ENCODE assay signal across 30 cellular contexts in the genomic region with DNA sequence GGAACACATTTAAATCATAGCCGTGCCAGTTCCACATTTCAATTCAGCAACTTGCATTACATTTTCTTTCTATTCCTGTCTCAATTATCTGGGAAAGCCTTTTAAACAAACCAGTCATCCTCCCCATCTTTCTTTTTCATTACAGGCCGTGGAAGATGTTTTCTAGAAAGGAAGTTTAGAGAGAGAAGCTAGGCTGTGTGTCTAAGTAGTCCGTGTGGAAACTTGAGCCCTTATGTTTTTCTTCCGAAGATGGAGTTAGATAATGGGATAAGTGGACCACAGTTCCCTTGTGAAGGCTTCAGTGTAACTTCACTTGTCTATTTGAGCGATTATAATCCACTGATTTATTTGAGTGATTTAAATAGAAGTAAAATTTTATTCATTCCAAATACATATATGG. TPM values are rescaled to one million over a fixed set of nuclear protein-coding genes. Genes with fewer than 3 reads are reported as not detected.
"Had no signal": no experiment of that assay in that cellular context is flagged by ENCODE, and none has a peak within 500 bp of the region (broad histone marks: within the 10 kb centered on the region; RNA-seq: fewer than 3 reads in every experiment).

No MANE protein-coding gene starts in this region.

- H3K27me3 ChIP-seq: adrenal gland, body of pancreas, esophagus muscularis mucosa, gastrocnemius medialis had no signal

- ATAC-seq: activated CD4-positive, CD25-positive, alpha-beta regulatory T cell treated with anti-CD3 and anti-CD28 coated beads, Interleukin-2, amount 50 U/mL, for 24 hours; activated CD8-positive, alpha-beta T cell treated with anti-CD3 and anti-CD28 coated beads for 36 hours; activated naive CD8-positive, alpha-beta T cell treated with anti-CD3 and anti-CD28 coated beads, Interleukin-2, amount 50 U/mL, for 24 hours; activated T-cell treated with anti-CD3 and anti-CD28 coated beads, Interleukin-2, amount 50 U/mL, for 4 hours; activated T-helper 17 cell treated with anti-CD3 and anti-CD28 coated beads, Interleukin-2, amount 50 U/mL, for 72 hours; body of pancreas; effector memory CD8-positive, alpha-beta T cell; foreskin keratinocyte; gastrocnemius medialis; heart right ventricle; T-helper 17 cell had no signal

- H3K4me3 ChIP-seq: adrenal gland, body of pancreas, esophagus muscularis mucosa, gastrocnemius medialis, heart right ventricle had no signal

- H3K36me3 ChIP-seq: adrenal gland, esophagus muscularis mucosa, gastrocnemius medialis, heart right ventricle, WERI-Rb-1 had no signal

- H3K27ac ChIP-seq: adrenal gland, body of pancreas, esophagus muscularis mucosa, foreskin keratinocyte, gastrocnemius medialis, heart right ventricle, WERI-Rb-1 had no signal

- H3K9me3 ChIP-seq: adrenal gland, body of pancreas, gastrocnemius medialis had no signal

- DNase-seq: activated B cell treated with CpG ODN at 0.5 μM for 24 hours; activated CD4-positive, alpha-beta T cell treated with anti-CD3 and anti-CD28 coated beads for 48 hours; activated CD4-positive, alpha-beta T cell treated with anti-CD3 and anti-CD28 coated beads, Interleukin-2, amount 50 U/mL, for 1 hour; activated CD4-positive, alpha-beta T cell treated with anti-CD3 and anti-CD28 coated beads, Interleukin-2, amount 50 U/mL, for 48 hours; activated CD8-positive, alpha-beta memory T cell treated with anti-CD3 and anti-CD28 coated beads for 24 hours; activated CD8-positive, alpha-beta T cell treated with anti-CD3 and anti-CD28 coated beads for 36 hours; activated effector memory CD4-positive, alpha-beta T cell treated with Interleukin-2 at 50 U/mL for 16 hours; activated naive CD4-positive, alpha-beta T cell treated with anti-CD3 and anti-CD28 coated beads for 36 hours; activated naive CD8-positive, alpha-beta T cell treated with anti-CD3 and anti-CD28 coated beads for 36 hours; activated naive CD8-positive, alpha-beta T cell treated with anti-CD3 and anti-CD28 coated beads, Interleukin-2, amount 50 U/mL, for 24 hours; activated T-cell treated with anti-CD3 and anti-CD28 coated beads, Interleukin-2, amount 50 U/mL, for 4 hours; adrenal gland; amygdala; aorta; body of pancreas; caudate nucleus; cortex of kidney; dermis blood vessel endothelial cell; effector CD4-positive, alpha-beta T cell; effector memory CD8-positive, alpha-beta T cell; erythroblast; foreskin keratinocyte; gastrocnemius medialis; heart right ventricle; T-helper 17 cell; T1000; WERI-Rb-1 had no signal

- H3K4me1 ChIP-seq: adrenal gland, body of pancreas, esophagus muscularis mucosa, foreskin keratinocyte, gastrocnemius medialis, heart right ventricle had no signal

RNA-seq across cellular contexts. Expression of gene PPM1H, which starts 12.4 kb away (rescaled TPM):
- total RNA-seq: activated B cell treated with CpG ODN at 0.5 μM for 24 hours; activated naive CD4-positive, alpha-beta T cell treated with anti-CD3 and anti-CD28 coated beads for 36 hours; activated T-helper 17 cell treated with anti-CD3 and anti-CD28 coated beads, Interleukin-2, amount 50 U/mL, for 72 hours; foreskin keratinocyte had no signal
